In genomic region chr12:6547987-6548386, GRCh38 we compare ENCODE assay signal across 11 cellular contexts. TPM values are rescaled to one million over a fixed set of nuclear protein-coding genes. Genes with fewer than 3 reads are reported as not detected.
DNase-seq lines count a peak whose midpoint lies in the region; TF ChIP-seq lines count a peak whose summit lies in the region.
"Had no signal": no experiment of that assay in that cellular context is flagged by ENCODE, and none has a peak within 500 bp of the region (broad histone marks: within the 10 kb centered on the region; RNA-seq: fewer than 3 reads in every experiment).

No MANE protein-coding gene starts in this region.

- H3K27me3 Mint-ChIP-seq in osteocyte (ENCODE audit: unreplicated experiment) = no peaks in the 10 kb centered on the region
- H3K27me3 Mint-ChIP-seq: activated naive CD4-positive, alpha-beta T cell treated with anti-CD3 and anti-CD28 coated beads, Interleukin-2, amount 50 U/mL, for 24 hours had no signal

- H3K36me3 Mint-ChIP-seq in osteocyte (ENCODE audit: unreplicated experiment) = peaks cover 20% of the 10 kb centered on the region

- no peaks in the 10 kb centered on the region for H3K9me3 Mint-ChIP-seq in osteocyte (ENCODE audit: unreplicated experiment)
- H3K9me3 Mint-ChIP-seq: activated naive CD4-positive, alpha-beta T cell treated with anti-CD3 and anti-CD28 coated beads, Interleukin-2, amount 50 U/mL, for 24 hours; stimulated activated effector memory CD8-positive, alpha-beta T cell treated with anti-CD3 and anti-CD28 coated beads, Interleukin-12 subunit alpha, Interleukin-12 subunit beta, amount 100 ng/mL, for 72 hours had no signal

- DNase-seq in AG20443 (ENCODE audit: low spot score) (peak; percentile 72), RWPE1 (ENCODE audit: low spot score) (peak; percentile 63), fibroblast of gingiva (ENCODE audit: low read depth) (peak; percentile 70), osteocyte (ENCODE audit: extremely low spot score, unreplicated experiment) (no peak), C1 segment of cervical spinal cord (lab: John Stamatoyannopoulos, UW) (no peak), NCI-H187 (lab: John Stamatoyannopoulos, UW) (no peak), DMS 273 treated with DMSO at 0.1 percent for 48 hours (lab: John Stamatoyannopoulos, UW) (no peak), DMS53 treated with DMSO at 0.1 percent for 48 hours (lab: John Stamatoyannopoulos, UW; ENCODE audit: unreplicated experiment) (no peak)

- peak overlapping the region; percentile 70 for H3K27ac ChIP-seq in RWPE1
- H3K27ac ChIP-seq: hepatocyte had no signal

- H3K4me1 Mint-ChIP-seq in osteocyte (ENCODE audit: unreplicated experiment) = peaks cover 46% of the 10 kb centered on the region

- peak overlapping the region; percentile 72 for H3K27ac Mint-ChIP-seq in osteocyte (ENCODE audit: unreplicated experiment)
- H3K27ac Mint-ChIP-seq: activated naive CD4-positive, alpha-beta T cell treated with anti-CD3 and anti-CD28 coated beads, Interleukin-2, amount 50 U/mL, for 24 hours had no signal

- CTCF ChIA-PET in RWPE1 (lab: Yijun Ruan, JAX) = interaction anchor here (1.1 to 3.1 kb wide), 2 partner anchors 10 to 16 kb away, joined by 3 to 9 read pairs; no protein-coding TSS in a partner anchor

- H3K4me3 Mint-ChIP-seq in osteocyte (ENCODE audit: unreplicated experiment) = peak overlapping the region; percentile 11
- H3K4me3 Mint-ChIP-seq: activated naive CD4-positive, alpha-beta T cell treated with anti-CD3 and anti-CD28 coated beads, Interleukin-2, amount 50 U/mL, for 24 hours; stimulated activated effector memory CD8-positive, alpha-beta T cell treated with anti-CD3 and anti-CD28 coated beads, Interleukin-12 subunit alpha, Interleukin-12 subunit beta, amount 100 ng/mL, for 72 hours had no signal

- POLR2A ChIA-PET in RWPE1 (lab: Yijun Ruan, JAX; ENCODE audit: low non-redundant PET) = no interaction called here

- TF ChIP-seq CTCF in RWPE1 (conservative IDR thresholded peaks at IDR 0.05; ENCODE audit: low read depth) (no peak), osteocyte (IDR thresholded peaks at IDR 0.05) (no peak)

RNA-seq across cellular contexts. Expression of gene IFFO1, which starts 7.9 kb away (rescaled TPM):
- 35.9 and 40.7 TPM in 2 replicates for total RNA-seq in osteocyte

RNA-seq across cellular contexts. Expression of gene GAPDH, which starts 13.7 kb away (rescaled TPM):
- total RNA-seq in osteocyte = 1,754 and 1,775 TPM in 2 replicates

RNA-seq across cellular contexts. Expression of gene NOP2, which starts 20.1 kb away (rescaled TPM):
- 32.5 and 34.5 TPM in 2 replicates for total RNA-seq in osteocyte

RNA-seq across cellular contexts. Expression of gene NCAPD2, which starts 54.1 kb away (rescaled TPM):
- 36.4 and 36.9 TPM in 2 replicates for total RNA-seq in osteocyte

RNA-seq across cellular contexts. Expression of gene MRPL51, which starts 54.9 kb away (rescaled TPM):
- 172 TPM in 2 replicates for total RNA-seq in osteocyte

Comparison
In these comparisons a context has a peak if more than half of its experiments do, and no peak if none do; other contexts are left out.
1. DNase-seq: peak in AG20443 (single experiment), RWPE1 (single experiment) and fibroblast of gingiva (single experiment); none in osteocyte (single experiment), C1 segment of cervical spinal cord (0 of 14), NCI-H187 (0 of 2), DMS 273 treated with DMSO at 0.1 percent for 48 hours (single experiment) and DMS53 treated with DMSO at 0.1 percent for 48 hours (single experiment).